1 cellular context compared by ENCODE assay signal in the genomic region with DNA sequence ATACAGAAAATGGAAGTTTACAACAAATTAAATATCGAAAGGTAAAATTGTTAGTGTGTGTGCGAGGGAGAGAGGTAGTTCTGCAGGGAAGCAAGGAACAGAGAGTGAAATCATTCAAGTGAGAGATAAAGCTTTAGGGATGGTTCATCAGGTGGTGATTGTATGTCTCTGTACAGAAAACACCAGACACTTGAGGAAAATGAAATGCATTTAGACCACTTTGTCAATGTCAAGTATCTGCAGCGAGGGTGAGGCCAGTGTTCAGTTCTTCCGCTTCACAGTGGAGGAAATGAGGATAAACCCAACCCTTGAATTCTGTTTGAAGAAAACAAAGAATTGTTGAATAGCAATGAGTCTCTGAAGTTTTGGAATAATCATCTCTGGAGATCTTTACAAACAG.
TF ChIP-seq lines count a peak whose summit lies in the region.

No MANE protein-coding gene starts in this region.

TF ChIP-seq in HepG2, 621 proteins besides CTCF, POLR2A, EP300 and RAD21:
- TF ChIP-seq ZNF549 (CRISPR knock-in tag; IDR thresholded peaks at IDR 0.05) (no peak), TOE1 (CRISPR knock-in tag; IDR thresholded peaks at IDR 0.05) (no peak), ZNF672 (CRISPR knock-in tag; IDR thresholded peaks at IDR 0.05) (no peak), TGIF2 (CRISPR knock-in tag; IDR thresholded peaks at IDR 0.05) (no peak), RBM22 (optimal IDR thresholded peaks at IDR 0.05; ENCODE audit: low read length) (no peak), RFXANK (CRISPR knock-in tag; IDR thresholded peaks at IDR 0.05) (no peak), ZBTB38 (CRISPR knock-in tag; IDR thresholded peaks at IDR 0.05) (no peak), ZNF841 (CRISPR knock-in tag; IDR thresholded peaks at IDR 0.05; ENCODE audit: borderline replicate concordance) (no peak), HNRNPK (IDR thresholded peaks at IDR 0.05; ENCODE audit: low read depth, low read length, poor library complexity, severe bottlenecking) (no peak), ZNF205 (CRISPR knock-in tag; IDR thresholded peaks at IDR 0.05) (no peak)
- TF ChIP-seq, protein P1, sequence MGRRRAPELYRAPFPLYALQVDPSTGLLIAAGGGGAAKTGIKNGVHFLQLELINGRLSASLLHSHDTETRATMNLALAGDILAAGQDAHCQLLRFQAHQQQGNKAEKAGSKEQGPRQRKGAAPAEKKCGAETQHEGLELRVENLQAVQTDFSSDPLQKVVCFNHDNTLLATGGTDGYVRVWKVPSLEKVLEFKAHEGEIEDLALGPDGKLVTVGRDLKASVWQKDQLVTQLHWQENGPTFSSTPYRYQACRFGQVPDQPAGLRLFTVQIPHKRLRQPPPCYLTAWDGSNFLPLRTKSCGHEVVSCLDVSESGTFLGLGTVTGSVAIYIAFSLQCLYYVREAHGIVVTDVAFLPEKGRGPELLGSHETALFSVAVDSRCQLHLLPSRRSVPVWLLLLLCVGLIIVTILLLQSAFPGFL (CRISPR knock-in tag; IDR thresholded peaks at IDR 0.05), result no peak
- TF ChIP-seq, protein P2, sequence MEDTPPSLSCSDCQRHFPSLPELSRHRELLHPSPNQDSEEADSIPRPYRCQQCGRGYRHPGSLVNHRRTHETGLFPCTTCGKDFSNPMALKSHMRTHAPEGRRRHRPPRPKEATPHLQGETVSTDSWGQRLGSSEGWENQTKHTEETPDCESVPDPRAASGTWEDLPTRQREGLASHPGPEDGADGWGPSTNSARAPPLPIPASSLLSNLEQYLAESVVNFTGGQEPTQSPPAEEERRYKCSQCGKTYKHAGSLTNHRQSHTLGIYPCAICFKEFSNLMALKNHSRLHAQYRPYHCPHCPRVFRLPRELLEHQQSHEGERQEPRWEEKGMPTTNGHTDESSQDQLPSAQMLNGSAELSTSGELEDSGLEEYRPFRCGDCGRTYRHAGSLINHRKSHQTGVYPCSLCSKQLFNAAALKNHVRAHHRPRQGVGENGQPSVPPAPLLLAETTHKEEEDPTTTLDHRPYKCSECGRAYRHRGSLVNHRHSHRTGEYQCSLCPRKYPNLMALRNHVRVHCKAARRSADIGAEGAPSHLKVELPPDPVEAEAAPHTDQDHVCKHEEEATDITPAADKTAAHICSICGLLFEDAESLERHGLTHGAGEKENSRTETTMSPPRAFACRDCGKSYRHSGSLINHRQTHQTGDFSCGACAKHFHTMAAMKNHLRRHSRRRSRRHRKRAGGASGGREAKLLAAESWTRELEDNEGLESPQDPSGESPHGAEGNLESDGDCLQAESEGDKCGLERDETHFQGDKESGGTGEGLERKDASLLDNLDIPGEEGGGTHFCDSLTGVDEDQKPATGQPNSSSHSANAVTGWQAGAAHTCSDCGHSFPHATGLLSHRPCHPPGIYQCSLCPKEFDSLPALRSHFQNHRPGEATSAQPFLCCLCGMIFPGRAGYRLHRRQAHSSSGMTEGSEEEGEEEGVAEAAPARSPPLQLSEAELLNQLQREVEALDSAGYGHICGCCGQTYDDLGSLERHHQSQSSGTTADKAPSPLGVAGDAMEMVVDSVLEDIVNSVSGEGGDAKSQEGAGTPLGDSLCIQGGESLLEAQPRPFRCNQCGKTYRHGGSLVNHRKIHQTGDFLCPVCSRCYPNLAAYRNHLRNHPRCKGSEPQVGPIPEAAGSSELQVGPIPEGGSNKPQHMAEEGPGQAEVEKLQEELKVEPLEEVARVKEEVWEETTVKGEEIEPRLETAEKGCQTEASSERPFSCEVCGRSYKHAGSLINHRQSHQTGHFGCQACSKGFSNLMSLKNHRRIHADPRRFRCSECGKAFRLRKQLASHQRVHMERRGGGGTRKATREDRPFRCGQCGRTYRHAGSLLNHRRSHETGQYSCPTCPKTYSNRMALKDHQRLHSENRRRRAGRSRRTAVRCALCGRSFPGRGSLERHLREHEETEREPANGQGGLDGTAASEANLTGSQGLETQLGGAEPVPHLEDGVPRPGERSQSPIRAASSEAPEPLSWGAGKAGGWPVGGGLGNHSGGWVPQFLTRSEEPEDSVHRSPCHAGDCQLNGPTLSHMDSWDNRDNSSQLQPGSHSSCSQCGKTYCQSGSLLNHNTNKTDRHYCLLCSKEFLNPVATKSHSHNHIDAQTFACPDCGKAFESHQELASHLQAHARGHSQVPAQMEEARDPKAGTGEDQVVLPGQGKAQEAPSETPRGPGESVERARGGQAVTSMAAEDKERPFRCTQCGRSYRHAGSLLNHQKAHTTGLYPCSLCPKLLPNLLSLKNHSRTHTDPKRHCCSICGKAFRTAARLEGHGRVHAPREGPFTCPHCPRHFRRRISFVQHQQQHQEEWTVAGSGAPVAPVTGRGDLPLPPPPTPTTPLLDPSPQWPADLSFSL (CRISPR knock-in tag; IDR thresholded peaks at IDR 0.05), result no peak
- TF ChIP-seq, protein P3, sequence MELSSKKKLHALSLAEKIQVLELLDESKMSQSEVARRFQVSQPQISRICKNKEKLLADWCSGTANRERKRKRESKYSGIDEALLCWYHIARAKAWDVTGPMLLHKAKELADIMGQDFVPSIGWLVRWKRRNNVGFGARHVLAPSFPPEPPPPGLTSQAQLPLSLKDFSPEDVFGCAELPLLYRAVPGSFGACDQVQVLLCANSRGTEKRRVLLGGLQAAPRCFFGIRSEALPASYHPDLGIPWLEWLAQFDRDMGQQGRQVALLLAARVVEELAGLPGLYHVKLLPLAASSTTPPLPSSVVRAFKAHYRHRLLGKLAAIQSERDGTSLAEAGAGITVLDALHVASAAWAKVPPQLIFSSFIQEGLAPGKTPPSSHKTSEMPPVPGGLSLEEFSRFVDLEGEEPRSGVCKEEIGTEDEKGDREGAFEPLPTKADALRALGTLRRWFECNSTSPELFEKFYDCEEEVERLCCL (CRISPR knock-in tag; IDR thresholded peaks at IDR 0.05; ENCODE audit: borderline replicate concordance), result no peak
- TF ChIP-seq, protein P4, sequence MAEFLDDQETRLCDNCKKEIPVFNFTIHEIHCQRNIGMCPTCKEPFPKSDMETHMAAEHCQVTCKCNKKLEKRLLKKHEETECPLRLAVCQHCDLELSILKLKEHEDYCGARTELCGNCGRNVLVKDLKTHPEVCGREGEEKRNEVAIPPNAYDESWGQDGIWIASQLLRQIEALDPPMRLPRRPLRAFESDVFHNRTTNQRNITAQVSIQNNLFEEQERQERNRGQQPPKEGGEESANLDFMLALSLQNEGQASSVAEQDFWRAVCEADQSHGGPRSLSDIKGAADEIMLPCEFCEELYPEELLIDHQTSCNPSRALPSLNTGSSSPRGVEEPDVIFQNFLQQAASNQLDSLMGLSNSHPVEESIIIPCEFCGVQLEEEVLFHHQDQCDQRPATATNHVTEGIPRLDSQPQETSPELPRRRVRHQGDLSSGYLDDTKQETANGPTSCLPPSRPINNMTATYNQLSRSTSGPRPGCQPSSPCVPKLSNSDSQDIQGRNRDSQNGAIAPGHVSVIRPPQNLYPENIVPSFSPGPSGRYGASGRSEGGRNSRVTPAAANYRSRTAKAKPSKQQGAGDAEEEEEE (CRISPR knock-in tag; IDR thresholded peaks at IDR 0.05; ENCODE audit: borderline replicate concordance), result no peak
- TF ChIP-seq, protein P5, sequence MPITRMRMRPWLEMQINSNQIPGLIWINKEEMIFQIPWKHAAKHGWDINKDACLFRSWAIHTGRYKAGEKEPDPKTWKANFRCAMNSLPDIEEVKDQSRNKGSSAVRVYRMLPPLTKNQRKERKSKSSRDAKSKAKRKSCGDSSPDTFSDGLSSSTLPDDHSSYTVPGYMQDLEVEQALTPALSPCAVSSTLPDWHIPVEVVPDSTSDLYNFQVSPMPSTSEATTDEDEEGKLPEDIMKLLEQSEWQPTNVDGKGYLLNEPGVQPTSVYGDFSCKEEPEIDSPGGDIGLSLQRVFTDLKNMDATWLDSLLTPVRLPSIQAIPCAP (CRISPR knock-in tag; IDR thresholded peaks at IDR 0.05; ENCODE audit: low read depth), result no peak
TF ChIP-seq in HepG2: peak in this region for 0.
